In the genomic region with DNA sequence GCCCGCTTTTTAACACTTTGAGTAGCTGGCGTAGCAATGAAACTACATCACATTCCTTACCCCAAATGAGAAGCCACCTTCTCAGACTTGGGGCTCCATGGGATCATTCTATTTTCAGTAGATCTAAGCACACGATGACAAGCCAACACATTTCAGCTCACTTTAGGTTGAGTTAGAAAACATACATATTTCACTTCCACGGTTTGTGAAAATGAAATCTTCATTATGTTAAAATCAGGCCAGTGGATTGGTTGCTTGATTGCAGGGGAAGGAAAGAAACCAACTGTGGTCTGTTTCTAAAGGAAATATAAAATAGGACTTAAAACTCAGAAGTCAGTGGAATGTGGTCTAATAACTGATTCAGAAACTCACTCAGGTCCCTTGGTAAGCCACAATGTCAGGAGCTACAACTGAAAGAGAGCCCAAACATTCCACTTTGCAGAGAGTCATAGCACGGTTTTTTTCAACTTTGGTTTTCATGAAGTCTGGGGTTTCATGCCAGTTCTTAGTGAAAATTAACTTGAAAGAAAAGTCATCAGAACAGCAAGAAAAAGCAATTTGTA, we compare ENCODE assay signal across 13 cellular contexts.
DNase-seq lines count a peak whose midpoint lies in the region; ATAC-seq lines count a peak whose summit lies in the region.
"Had no signal": no experiment of that assay in that cellular context is flagged by ENCODE, and none has a peak within 500 bp of the region (broad histone marks: within the 10 kb centered on the region; RNA-seq: fewer than 3 reads in every experiment).

No MANE protein-coding gene starts in this region.

- peaks cover 3% of the 10 kb centered on the region for H3K9me3 Mint-ChIP-seq in activated CD4-positive, alpha-beta T cell treated with anti-CD3 and anti-CD28 coated beads, Interleukin-2, amount 10 ng/mL, durations not matched to agents 24 days and 14 days
- H3K9me3 Mint-ChIP-seq in activated naive CD8-positive, alpha-beta T cell (ENCODE audit: low read depth): no peaks in the 10 kb centered on the region
- H3K9me3 Mint-ChIP-seq: CD8-positive, alpha-beta memory T cell; dendritic cell treated with granulocyte-macrophage colony-stimulating factor and Interleukin-4, amounts not matched to agents 40 ng/mL and 50 ng/mL, for 4 days had no signal

- H3K27me3 Mint-ChIP-seq in activated CD4-positive, alpha-beta T cell treated with anti-CD3 and anti-CD28 coated beads, Interleukin-2, amount 10 ng/mL, durations not matched to agents 24 days and 14 days: peaks cover 7% of the 10 kb centered on the region
- no peaks in the 10 kb centered on the region for H3K27me3 Mint-ChIP-seq in activated naive CD8-positive, alpha-beta T cell
- H3K27me3 Mint-ChIP-seq: CD8-positive, alpha-beta memory T cell; dendritic cell treated with granulocyte-macrophage colony-stimulating factor and Interleukin-4, amounts not matched to agents 40 ng/mL and 50 ng/mL, for 4 days had no signal

- peaks cover 4% of the 10 kb centered on the region for H3K36me3 Mint-ChIP-seq in activated CD4-positive, alpha-beta T cell treated with anti-CD3 and anti-CD28 coated beads, Interleukin-2, amount 10 ng/mL, durations not matched to agents 24 days and 14 days (ENCODE audit: low read depth)
- no peaks in the 10 kb centered on the region for H3K36me3 Mint-ChIP-seq in activated naive CD8-positive, alpha-beta T cell
- H3K36me3 Mint-ChIP-seq: CD8-positive, alpha-beta memory T cell had no signal

- H3K4me3 Mint-ChIP-seq in activated CD4-positive, alpha-beta T cell treated with anti-CD3 and anti-CD28 coated beads, Interleukin-2, amount 10 ng/mL, durations not matched to agents 24 days and 14 days: peak overlapping the region; percentile 26
- no peak overlapping the region for H3K4me3 Mint-ChIP-seq in activated naive CD8-positive, alpha-beta T cell
- H3K4me3 Mint-ChIP-seq: CD8-positive, alpha-beta memory T cell; dendritic cell treated with granulocyte-macrophage colony-stimulating factor and Interleukin-4, amounts not matched to agents 40 ng/mL and 50 ng/mL, for 4 days had no signal

- DNase-seq in activated CD4-positive, alpha-beta T cell treated with anti-CD3 and anti-CD28 coated beads, Interleukin-2, amount 10 ng/mL, durations not matched to agents 24 days and 14 days: peak; percentile 67
- DNase-seq in activated CD4-positive, alpha-beta T cell treated with anti-CD3 and anti-CD28 coated beads, Interleukin-2, amount 50 U/mL, for 4 hours: no peak
- DNase-seq in renal cortical epithelial cell (ENCODE audit: low read depth): peak; percentile 41
- DNase-seq in NCI-H1092 treated with DMSO at 0.1 percent for 48 hours (lab: John Stamatoyannopoulos, UW): no peak
- DNase-seq: amygdala; CD8-positive, alpha-beta memory T cell; NCI-H2029 treated with DMSO at 0.1 percent for 48 hours; NCI-H748 treated with DMSO at 0.1 percent for 48 hours had no signal

- peak overlapping the region; percentile 66 for H3K27ac Mint-ChIP-seq in activated CD4-positive, alpha-beta T cell treated with anti-CD3 and anti-CD28 coated beads, Interleukin-2, amount 10 ng/mL, durations not matched to agents 24 days and 14 days
- H3K27ac Mint-ChIP-seq in activated naive CD8-positive, alpha-beta T cell: peak overlapping the region; percentile 51
- H3K27ac Mint-ChIP-seq: dendritic cell treated with granulocyte-macrophage colony-stimulating factor and Interleukin-4, amounts not matched to agents 40 ng/mL and 50 ng/mL, for 4 days had no signal

- H3K4me1 Mint-ChIP-seq in activated CD4-positive, alpha-beta T cell treated with anti-CD3 and anti-CD28 coated beads, Interleukin-2, amount 10 ng/mL, durations not matched to agents 24 days and 14 days: peaks cover 16% of the 10 kb centered on the region
- H3K4me1 Mint-ChIP-seq in activated naive CD8-positive, alpha-beta T cell (ENCODE audit: low read depth): peaks cover 13% of the 10 kb centered on the region

- ATAC-seq in HG03378 (IDR thresholded peaks at IDR 0.05; ENCODE audit: unreplicated experiment): peak; percentile 49
- no peak for ATAC-seq in HG03442 (IDR thresholded peaks at IDR 0.05; ENCODE audit: unreplicated experiment)
- ATAC-seq in HG03095 (IDR thresholded peaks at IDR 0.05; ENCODE audit: unreplicated experiment): no peak

- intact Hi-C loops in activated CD4-positive, alpha-beta T cell treated with anti-CD3 and anti-CD28 coated beads, Interleukin-2, amount 10 ng/mL, durations not matched to agents 24 days and 14 days (cut with micrococcal nuclease): loop anchor here (1.0 to 2.0 kb wide), 8 partner anchors 20 to 296 kb away; no protein-coding TSS in a partner anchor

Comparison
In these comparisons a context has a peak if more than half of its experiments do, and no peak if none do; other contexts are left out.
1. DNase-seq: peak in activated CD4-positive, alpha-beta T cell treated with anti-CD3 and anti-CD28 coated beads, Interleukin-2, amount 10 ng/mL, durations not matched to agents 24 days and 14 days (single experiment) and renal cortical epithelial cell (single experiment); none in activated CD4-positive, alpha-beta T cell treated with anti-CD3 and anti-CD28 coated beads, Interleukin-2, amount 50 U/mL, for 4 hours (0 of 2) and NCI-H1092 treated with DMSO at 0.1 percent for 48 hours (single experiment).